8 cellular contexts compared by ENCODE assay signal in the genomic region with DNA sequence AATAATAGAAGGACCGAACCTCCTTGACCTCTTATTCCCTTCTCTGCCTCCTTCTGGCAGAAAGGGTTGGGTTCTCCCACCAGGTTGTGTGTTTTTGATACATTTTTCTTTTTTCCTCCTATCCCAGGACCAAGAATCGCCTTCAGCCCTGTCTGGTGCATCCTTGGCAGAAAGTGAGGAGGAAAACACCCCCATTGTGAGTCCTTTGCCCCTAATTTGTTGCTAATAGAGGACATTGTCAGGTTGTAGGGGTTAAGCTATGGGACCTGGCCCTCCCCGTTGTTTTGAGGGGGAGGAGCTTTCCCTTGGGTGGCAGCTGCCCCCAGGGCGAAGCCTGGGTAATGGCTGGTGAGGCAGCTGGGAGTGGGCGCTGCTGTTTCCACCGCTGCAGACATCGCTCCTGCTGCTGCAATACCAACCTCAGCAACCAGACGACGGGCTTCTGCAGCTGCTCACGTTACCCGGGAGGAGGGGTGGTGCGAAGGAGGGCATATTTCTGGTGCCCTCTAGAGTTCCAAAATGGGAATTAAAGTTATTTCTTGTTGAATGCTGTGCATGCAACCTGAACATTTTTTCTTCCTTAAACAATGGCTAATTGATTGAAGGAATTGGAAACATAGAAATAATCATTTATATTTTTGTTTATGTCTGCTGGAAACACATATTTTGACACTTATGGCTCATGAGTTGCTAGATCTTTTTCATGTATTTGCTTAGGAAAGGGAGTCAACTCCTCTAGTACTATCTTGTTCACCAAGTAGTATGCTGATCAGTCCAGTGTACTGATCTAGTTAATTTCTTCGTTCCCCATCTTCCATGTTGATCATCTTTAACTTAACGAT. TPM values are rescaled to one million over a fixed set of nuclear protein-coding genes. Genes with fewer than 3 reads are reported as not detected.
DNase-seq lines count a peak whose midpoint lies in the region; ATAC-seq and TF ChIP-seq lines count a peak whose summit lies in the region.

No MANE protein-coding gene starts in this region.

- in situ Hi-C loops in mammary epithelial cell (cut with MboI; ENCODE audit: low sequenced_read_pairs in 2 of 2), result no loop called here

- peak overlapping the region; percentile 98 for H2AFZ ChIP-seq in mammary epithelial cell (ENCODE audit: low read depth, low read length)

- H3K4me3 ChIP-seq in AG04449 (ENCODE audit: low read depth, low read length) (peak overlapping the region; percentile 83), mammary epithelial cell (replicated peaks in 1 of 3; ENCODE audit: insufficient read depth in 1 of 3, low read depth in 2 of 3, low read length in 3 of 3) (peak overlapping the region; percentile 60 to 96 (median 94))

- peaks cover 49% of the 10 kb centered on the region for H3K79me2 ChIP-seq in mammary epithelial cell (ENCODE audit: insufficient read depth, low read length)

- H3K27ac Mint-ChIP-seq in immature natural killer cell, result peak overlapping the region; percentile 90 to 98 (median 96)

- H3K9ac ChIP-seq in mammary epithelial cell (ENCODE audit: insufficient read depth, low read length), result peak overlapping the region; percentile 84

- POLR2A ChIA-PET in AG04449 (lab: Yijun Ruan, JAX), result interaction anchor here (1.0 kb wide), 1 partner anchor 194 kb away, joined by 3 read pairs; no protein-coding TSS in a partner anchor

- H3K36me3 Mint-ChIP-seq in immature natural killer cell, result no peaks in the 10 kb centered on the region

- ATAC-seq in GM18868 (IDR thresholded peaks at IDR 0.05; ENCODE audit: unreplicated experiment) (peak; percentile 39), HG03135 (IDR thresholded peaks at IDR 0.05; ENCODE audit: unreplicated experiment) (peak; percentile 29)

- H3K9me3 Mint-ChIP-seq in immature natural killer cell, result no peaks in the 10 kb centered on the region

- H3K9me3 ChIP-seq in mammary epithelial cell (replicated peaks; ENCODE audit: insufficient read depth, low read length), result no peaks in the 10 kb centered on the region

- peak overlapping the region; percentile 94 to 98 (median 96) for H3K4me3 Mint-ChIP-seq in immature natural killer cell

- whole genome bisulfite sequencing in mammary epithelial cell (ENCODE audit: low coverage, missing lambda C conversion rate), result 2% methylated on average over 14 of the region's 14 CpGs

- H3K27me3 ChIP-seq in mammary epithelial cell (ENCODE audit: insufficient read depth, low read length), result no peaks in the 10 kb centered on the region

- H3K4me1 Mint-ChIP-seq in immature natural killer cell, result peaks cover 31 to 39% of the 10 kb centered on the region in 2 donors

- CTCF ChIA-PET in AG04449 (lab: Yijun Ruan, JAX) (interaction anchor here (0.8 to 1.2 kb wide), 9 partner anchors 9 to 56 kb away, joined by 3 to 6 read pairs (median 4); no protein-coding TSS in a partner anchor), mammary epithelial cell (lab: Charles Lee; ENCODE audit: low non-redundant PET) (interaction anchor here (0.7 to 0.8 kb wide), 2 partner anchors 33 to 1423 kb away, joined by 4 to 5 read pairs; no protein-coding TSS in a partner anchor)

- peaks cover 8 to 16% (median 12%) of the 10 kb centered on the region in 3 donors for H3K27me3 Mint-ChIP-seq in immature natural killer cell (ENCODE audit: low read depth in 3 of 3)

- H3K4me1 ChIP-seq in mammary epithelial cell (ENCODE audit: insufficient read depth, low read length), result peaks cover 23% of the 10 kb centered on the region

- H3K27ac ChIP-seq in VCaP (peak overlapping the region; percentile 97), mammary epithelial cell (ENCODE audit: insufficient read depth, low read depth, low read length) (peak overlapping the region; percentile 78)

- peak; percentile 79 for TF ChIP-seq CTCF in AG04449 (IDR thresholded peaks at IDR 0.05; ENCODE audit: insufficient read depth, low read length, missing control alignments)
- TF ChIP-seq CTCF in VCaP (conservative IDR thresholded peaks at IDR 0.05), result peak; percentile 94
- TF ChIP-seq CTCF in mammary epithelial cell (conservative IDR thresholded peaks at IDR 0.05 in 1 of 2, IDR thresholded peaks at IDR 0.05 in 1 of 2; ENCODE audit: extremely low read depth in 1 of 2, insufficient read depth in 1 of 2, low read depth in 1 of 2, low read length in 2 of 2), result peak; percentile 93 to 96

- intact Hi-C loops in mammary epithelial cell (cut with micrococcal nuclease), result loop anchor here (1.0 to 5.0 kb wide), 2 partner anchors 33 to 48 kb away; no protein-coding TSS in a partner anchor

- BruUV-seq in mammary epithelial cell (replicated peaks; lab: Mats Ljungman, UMichigan), result no TSS peak

- H4K20me1 ChIP-seq in mammary epithelial cell (ENCODE audit: insufficient read depth, low read length), result no peaks in the 10 kb centered on the region

- peak overlapping the region; percentile 90 for H3K4me2 ChIP-seq in mammary epithelial cell (ENCODE audit: insufficient read depth, low read depth, low read length)

- peaks cover 5% of the 10 kb centered on the region for H3K36me3 ChIP-seq in mammary epithelial cell (ENCODE audit: insufficient read depth, low read length)

- dilution Hi-C loops in mammary epithelial cell (cut with HindIII; ENCODE audit: low sequenced_read_pairs), result no loop called here

- DNase-seq in AG04449 (ENCODE audit: low read depth, low spot score) (peak; percentile 49), NCI-H2171 treated with DMSO at 0.1 percent for 48 hours (lab: John Stamatoyannopoulos, UW) (peak; percentile 87), mammary epithelial cell (peak; percentile 84), immature natural killer cell (peak; percentile 83 to 86 (median 86)), smooth muscle cell of the brain vasculature (ENCODE audit: low read depth, low spot score) (peak; percentile 81)

RNA-seq across cellular contexts. Expression of a gene that starts 1.5 kb away (rescaled TPM):
- total RNA-seq in mammary epithelial cell, result 10 to 100 TPM; 49.7 to 75.7 TPM
- polyA plus RNA-seq in mammary epithelial cell (12.7 TPM), immature natural killer cell (10 to 100 TPM in 2 of 3 donors, 1 to 10 TPM in 1; 6.7 to 12.6 (median 11.2) TPM)
- 28.9 TPM for polyA minus RNA-seq in mammary epithelial cell

Comparison
In these comparisons a context has a peak if more than half of its experiments do, and no peak if none do; other contexts are left out.
1. Peak in every context shown above with its lines: DNase-seq, ATAC-seq, H3K4me3 ChIP-seq and H3K27ac ChIP-seq.